28 cellular contexts compared by ENCODE assay signal in genomic region chr10:2984682-2985081, GRCh38.
DNase-seq lines count a peak whose midpoint lies in the region; ATAC-seq and TF ChIP-seq lines count a peak whose summit lies in the region.
"Had no signal": no experiment of that assay in that cellular context is flagged by ENCODE, and none has a peak within 500 bp of the region (broad histone marks: within the 10 kb centered on the region; RNA-seq: fewer than 3 reads in every experiment).

No MANE protein-coding gene starts in this region.

- no peak overlapping the region for H3K27ac Mint-ChIP-seq in effector memory CD8-positive, alpha-beta T cell
- H3K27ac Mint-ChIP-seq: activated naive CD8-positive, alpha-beta T cell; activated T-helper 17 cell treated with anti-CD3 and anti-CD28 coated beads, Interleukin-2, amount 50 U/mL, for 72 hours; HFFc6; stimulated activated naive CD8-positive, alpha-beta T cell treated with anti-CD3 and anti-CD28 coated beads, Interleukin-15, Interleukin-2, amounts not matched to agents 100 ng/mL and 50 ng/mL, for 24 hours had no signal

- no peak overlapping the region for H3K4me3 ChIP-seq in colonic mucosa
- H3K4me3 ChIP-seq: BLaER1, heart left ventricle, PC-9 had no signal

- no peaks in the 10 kb centered on the region for H3K36me3 ChIP-seq in colonic mucosa
- H3K36me3 ChIP-seq: BLaER1, heart left ventricle had no signal

- intact Hi-C loops in colonic mucosa (cut with DNase I) = loop anchor here (5.0 kb wide), 1 partner anchor 57 kb away; no protein-coding TSS in a partner anchor

- H3K9me3 Mint-ChIP-seq in effector memory CD8-positive, alpha-beta T cell = peaks cover 0 to 2% of the 10 kb centered on the region in 2 donors

- TF ChIP-seq CTCF in GM12872 (IDR thresholded peaks at IDR 0.05; ENCODE audit: insufficient read depth, low read depth, low read length) (peak; percentile 14; the same call in 1 of the 3 replicates), colonic mucosa (IDR thresholded peaks at IDR 0.05) (no peak)

- H3K27ac ChIP-seq in colonic mucosa = peak overlapping the region; percentile 89
- H3K27ac ChIP-seq: BLaER1, heart left ventricle, PC-9 had no signal

- no peaks in the 10 kb centered on the region for H3K4me1 ChIP-seq in colonic mucosa
- H3K4me1 ChIP-seq: heart left ventricle had no signal

- H3K9me3 ChIP-seq in colonic mucosa = no peaks in the 10 kb centered on the region

- no peaks in the 10 kb centered on the region for H3K27me3 ChIP-seq in colonic mucosa
- H3K27me3 ChIP-seq: BLaER1 had no signal

- ATAC-seq in GM18909 (IDR thresholded peaks at IDR 0.05; ENCODE audit: poor library complexity, unreplicated experiment) = peak; percentile 39
- peak; percentile 62 for ATAC-seq in HG02885 (IDR thresholded peaks at IDR 0.05; ENCODE audit: poor library complexity, unreplicated experiment)
- ATAC-seq in GM19452 (IDR thresholded peaks at IDR 0.05; ENCODE audit: unreplicated experiment) = no peak
- ATAC-seq in effector memory CD8-positive, alpha-beta T cell (replicated peaks) = no peak
- ATAC-seq in HG03139 (IDR thresholded peaks at IDR 0.05; ENCODE audit: unreplicated experiment) = no peak
- ATAC-seq: activated T-helper 17 cell treated with anti-CD3 and anti-CD28 coated beads, Interleukin-2, amount 50 U/mL, for 72 hours; heart left ventricle; sciatic nerve had no signal

- H3K4me3 Mint-ChIP-seq in effector memory CD8-positive, alpha-beta T cell = no peak overlapping the region
- H3K4me3 Mint-ChIP-seq: activated naive CD8-positive, alpha-beta T cell; activated T-helper 17 cell treated with anti-CD3 and anti-CD28 coated beads, Interleukin-2, amount 50 U/mL, for 72 hours; HFFc6; neural crest cell; stimulated activated naive CD8-positive, alpha-beta T cell treated with anti-CD3 and anti-CD28 coated beads, Interleukin-15, Interleukin-2, amounts not matched to agents 100 ng/mL and 50 ng/mL, for 24 hours had no signal

- H3K4me1 Mint-ChIP-seq in effector memory CD8-positive, alpha-beta T cell (ENCODE audit: low read depth in 2 of 2) = peaks cover 3 to 4% of the 10 kb centered on the region in 2 donors

- H3K9ac ChIP-seq in colonic mucosa (ENCODE audit: low read depth in 2 of 2, low read length in 2 of 2) = no peak overlapping the region
- H3K9ac ChIP-seq: BLaER1 had no signal

- DNase-seq in colonic mucosa (no peak), A172 (ENCODE audit: low spot score) (no peak)
- DNase-seq in effector memory CD8-positive, alpha-beta T cell = no peak
- DNase-seq: ACHN; activated CD4-positive, alpha-beta T cell treated with anti-CD3 and anti-CD28 coated beads, Interleukin-2, amount 50 U/mL, for 4 hours; activated CD4-positive, CD25-positive, alpha-beta regulatory T cell; activated CD8-positive, alpha-beta memory T cell treated with anti-CD3 and anti-CD28 coated beads, Interleukin-2, amount 50 U/mL, for 4 hours; aorta; COR-L47; DMS79 treated with DMSO at 0.1 percent for 48 hours; effector CD4-positive, alpha-beta T cell; heart left ventricle; HFFc6; NCI-H524; PC-9; SHP77; T1000 had no signal

- H3K27me3 Mint-ChIP-seq in effector memory CD8-positive, alpha-beta T cell = peaks cover 58 to 75% of the 10 kb centered on the region in 2 donors

- no peaks in the 10 kb centered on the region for H3K36me3 Mint-ChIP-seq in effector memory CD8-positive, alpha-beta T cell (ENCODE audit: insufficient read depth)
- H3K36me3 Mint-ChIP-seq: activated naive CD8-positive, alpha-beta T cell had no signal

Comparison
In these comparisons a context has a peak if more than half of its experiments do, and no peak if none do; other contexts are left out.
1. ATAC-seq: peak in GM18909 (single experiment) and HG02885 (single experiment); none in GM19452 (single experiment), effector memory CD8-positive, alpha-beta T cell (single experiment) and HG03139 (single experiment).